1 cellular context compared by ENCODE assay signal in the genomic region with DNA sequence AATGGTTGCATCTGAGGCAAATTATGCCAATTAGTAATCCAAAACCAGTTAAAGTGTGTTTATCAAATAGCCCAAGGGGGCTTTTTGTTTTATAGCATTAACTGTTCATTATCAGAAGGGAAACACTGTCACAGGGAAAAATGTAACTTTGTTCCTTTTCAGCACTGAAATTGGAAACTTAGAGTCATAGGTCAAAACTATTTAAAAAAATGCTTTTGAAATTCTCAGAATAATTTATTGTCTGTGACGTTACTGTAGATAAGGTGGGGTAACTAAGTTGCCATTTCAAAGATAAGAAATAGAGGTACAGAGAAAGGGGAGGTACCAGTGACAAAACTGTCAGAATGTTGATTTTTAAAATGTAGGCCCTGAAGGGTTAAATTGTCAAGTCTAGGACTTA.
TF ChIP-seq lines count a peak whose summit lies in the region.

No MANE protein-coding gene starts in this region.

TF ChIP-seq in GM23338, 12 proteins besides CTCF, POLR2A, EP300 and RAD21 (continued from another document):
- TF ChIP-seq, protein P1, sequence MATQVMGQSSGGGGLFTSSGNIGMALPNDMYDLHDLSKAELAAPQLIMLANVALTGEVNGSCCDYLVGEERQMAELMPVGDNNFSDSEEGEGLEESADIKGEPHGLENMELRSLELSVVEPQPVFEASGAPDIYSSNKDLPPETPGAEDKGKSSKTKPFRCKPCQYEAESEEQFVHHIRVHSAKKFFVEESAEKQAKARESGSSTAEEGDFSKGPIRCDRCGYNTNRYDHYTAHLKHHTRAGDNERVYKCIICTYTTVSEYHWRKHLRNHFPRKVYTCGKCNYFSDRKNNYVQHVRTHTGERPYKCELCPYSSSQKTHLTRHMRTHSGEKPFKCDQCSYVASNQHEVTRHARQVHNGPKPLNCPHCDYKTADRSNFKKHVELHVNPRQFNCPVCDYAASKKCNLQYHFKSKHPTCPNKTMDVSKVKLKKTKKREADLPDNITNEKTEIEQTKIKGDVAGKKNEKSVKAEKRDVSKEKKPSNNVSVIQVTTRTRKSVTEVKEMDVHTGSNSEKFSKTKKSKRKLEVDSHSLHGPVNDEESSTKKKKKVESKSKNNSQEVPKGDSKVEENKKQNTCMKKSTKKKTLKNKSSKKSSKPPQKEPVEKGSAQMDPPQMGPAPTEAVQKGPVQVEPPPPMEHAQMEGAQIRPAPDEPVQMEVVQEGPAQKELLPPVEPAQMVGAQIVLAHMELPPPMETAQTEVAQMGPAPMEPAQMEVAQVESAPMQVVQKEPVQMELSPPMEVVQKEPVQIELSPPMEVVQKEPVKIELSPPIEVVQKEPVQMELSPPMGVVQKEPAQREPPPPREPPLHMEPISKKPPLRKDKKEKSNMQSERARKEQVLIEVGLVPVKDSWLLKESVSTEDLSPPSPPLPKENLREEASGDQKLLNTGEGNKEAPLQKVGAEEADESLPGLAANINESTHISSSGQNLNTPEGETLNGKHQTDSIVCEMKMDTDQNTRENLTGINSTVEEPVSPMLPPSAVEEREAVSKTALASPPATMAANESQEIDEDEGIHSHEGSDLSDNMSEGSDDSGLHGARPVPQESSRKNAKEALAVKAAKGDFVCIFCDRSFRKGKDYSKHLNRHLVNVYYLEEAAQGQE (IDR thresholded peaks at IDR 0.05; ENCODE audit: unreplicated experiment), result no peak
- TF ChIP-seq ETS1 (IDR thresholded peaks at IDR 0.05), result no peak
- TF ChIP-seq ZNF114 (CRISPR knock-in tag; IDR thresholded peaks at IDR 0.05), result no peak
- no peak for TF ChIP-seq POLR2AphosphoS5 (IDR thresholded peaks at IDR 0.05; ENCODE audit: low read depth)
- no peak for TF ChIP-seq ZNF331 (CRISPR knock-in tag; IDR thresholded peaks at IDR 0.05; ENCODE audit: low read depth)
